9 cellular contexts compared by ENCODE assay signal in genomic region chr1:46197551-46198025, GRCh38. TPM values are rescaled to one million over a fixed set of nuclear protein-coding genes. Genes with fewer than 3 reads are reported as not detected.
DNase-seq lines count a peak whose midpoint lies in the region; ATAC-seq and TF ChIP-seq lines count a peak whose summit lies in the region.
"Had no signal": no experiment of that assay in that cellular context is flagged by ENCODE, and none has a peak within 500 bp of the region (broad histone marks: within the 10 kb centered on the region; RNA-seq: fewer than 3 reads in every experiment).

No MANE protein-coding gene starts in this region.

- H3K4me3 Mint-ChIP-seq in MCF 10A (ENCODE audit: unreplicated experiment), result peak overlapping the region; percentile 76

- CTCF ChIA-PET in MCF 10A (lab: Yijun Ruan, JAX), result interaction anchor here (0.6 to 3.1 kb wide), 9 partner anchors 11 to 512 kb away, joined by 3 to 26 read pairs (median 4); no protein-coding TSS in a partner anchor

- H2BK120ac ChIP-seq in mesendoderm (ENCODE audit: low read depth, low read length), result no peak overlapping the region

- H2AK5ac ChIP-seq in mesendoderm (ENCODE audit: low read length), result no peak overlapping the region

- H3K27me3 Mint-ChIP-seq in MCF 10A (ENCODE audit: insufficient read depth, unreplicated experiment), result no peaks in the 10 kb centered on the region

- peak overlapping the region; percentile 80 for H3K27ac Mint-ChIP-seq in MCF 10A (ENCODE audit: low read depth, unreplicated experiment)

- no peak overlapping the region for H4K8ac ChIP-seq in mesendoderm (ENCODE audit: low read depth, low read length)

- no peak for DNase-seq in MCF 10A (ENCODE audit: unreplicated experiment)
- peak; percentile 51 for DNase-seq in mesendoderm
- DNase-seq in posterior cingulate gyrus, result no peak
- no peak for DNase-seq in activated effector memory CD4-positive, alpha-beta T cell treated with anti-CD3 and anti-CD28 coated beads, Interleukin-2, amount 50 U/mL, for 16 hours
- no peak for DNase-seq in activated CD4-positive, alpha-beta T cell treated with anti-CD3 and anti-CD28 coated beads, Interleukin-2, amount 50 U/mL, for 1 hour

- H3K9me3 Mint-ChIP-seq in MCF 10A (ENCODE audit: unreplicated experiment), result no peaks in the 10 kb centered on the region

- no peaks in the 10 kb centered on the region for H3K4me1 ChIP-seq in mesendoderm (ENCODE audit: control insufficient read depth, low read depth, low read length)

- no peak overlapping the region for H2BK15ac ChIP-seq in mesendoderm (replicated peaks; ENCODE audit: low read depth)

- H3K4me1 Mint-ChIP-seq in MCF 10A (ENCODE audit: insufficient read depth, unreplicated experiment), result peaks cover 19% of the 10 kb centered on the region

- H3K79me1 ChIP-seq in mesendoderm (ENCODE audit: low read length), result peaks cover 2% of the 10 kb centered on the region

- no peaks in the 10 kb centered on the region for H3K79me2 ChIP-seq in mesendoderm (ENCODE audit: control insufficient read depth, insufficient read depth, low read length)

- H3K4me3 ChIP-seq in mesendoderm (ENCODE audit: low read length), result peak overlapping the region; percentile 73

- H3K23ac ChIP-seq in mesendoderm (ENCODE audit: low read length), result no peak overlapping the region

- TF ChIP-seq CTCF in 22Rv1 (IDR thresholded peaks at IDR 0.05) (no peak), MCF 10A (IDR thresholded peaks at IDR 0.05; ENCODE audit: unreplicated experiment) (no peak)

- no peaks in the 10 kb centered on the region for H3K27me3 ChIP-seq in mesendoderm (ENCODE audit: insufficient read depth, low read length, poor library complexity)

- POLR2A ChIA-PET in MCF 10A (lab: Yijun Ruan, JAX), result interaction anchor here (0.9 to 10.5 kb wide), 12 partner anchors 8 to 510 kb away, joined by 3 to 125 read pairs (median 4); no protein-coding TSS in a partner anchor

- no CpG with 5 or more reads among the region's 9 CpGs for WGBS in mesendoderm (ENCODE audit: extremely low coverage, insufficient coverage, low lambda C conversion rate)

- H4K5ac ChIP-seq in mesendoderm (ENCODE audit: low read length), result peak overlapping the region; percentile 90

- H2BK5ac ChIP-seq in mesendoderm (ENCODE audit: low read length), result no peak overlapping the region

- H3K9ac ChIP-seq in mesendoderm (ENCODE audit: low read length), result peak overlapping the region; percentile 92

- peaks cover 3% of the 10 kb centered on the region for H3K36me3 ChIP-seq in mesendoderm (ENCODE audit: control insufficient read depth, insufficient read depth, low read length)

- no TSS peak for BruUV-seq in MCF 10A (replicated peaks; lab: Mats Ljungman, UMichigan)

- H3K4ac ChIP-seq in mesendoderm (ENCODE audit: low read depth, low read length), result no peak overlapping the region

- H3K27ac ChIP-seq in 22Rv1, result peak overlapping the region; percentile 75
- peak overlapping the region; percentile 15 for H3K27ac ChIP-seq in mesendoderm (ENCODE audit: low read depth, low read length)

- H3K36me3 Mint-ChIP-seq in MCF 10A (ENCODE audit: insufficient read depth, unreplicated experiment), result peaks cover 35% of the 10 kb centered on the region

- intact Hi-C loops in MCF 10A (cut with micrococcal nuclease) (loop anchor here (1.0 to 2.0 kb wide), 2 partner anchors 14 to 25 kb away; no protein-coding TSS in a partner anchor), posterior cingulate gyrus (cut with DNase I) (loop anchor here (2.0 kb wide), 1 partner anchor 25 kb away; no protein-coding TSS in a partner anchor)

- H3K56ac ChIP-seq in mesendoderm (ENCODE audit: low read length), result peak overlapping the region; percentile 98

- peak overlapping the region; percentile 91 for H3K18ac ChIP-seq in mesendoderm (ENCODE audit: low read length)

- H3K4me2 ChIP-seq in mesendoderm (ENCODE audit: low read length), result peak overlapping the region; percentile 93

- peak; percentile 1 for ATAC-seq in HG02642 (IDR thresholded peaks at IDR 0.05; ENCODE audit: poor library complexity, unreplicated experiment)
- no peak for ATAC-seq in HG02973 (IDR thresholded peaks at IDR 0.05; ENCODE audit: unreplicated experiment)

RNA-seq across cellular contexts. Expression of gene POMGNT1, which starts 0.6 kb away (rescaled TPM):
- total RNA-seq in MCF 10A (2022), result 85.4 and 90.7 TPM in 2 replicates
- polyA plus RNA-seq in mesendoderm (2013, experiment 1 of 2), result 38.0 TPM
- polyA plus RNA-seq in mesendoderm (2013, experiment 2 of 2), result 38.1 TPM

RNA-seq across cellular contexts. Expression of gene LURAP1, which starts 5.5 kb away (rescaled TPM):
- total RNA-seq in MCF 10A (2022), result 3.6 and 4.1 TPM in 2 replicates
- polyA plus RNA-seq in mesendoderm (2013, experiment 1 of 2), result 1.2 TPM
- 1.1 TPM for polyA plus RNA-seq in mesendoderm (2013, experiment 2 of 2)

RNA-seq across cellular contexts. Expression of gene P3R3URF, which starts 21.3 kb away (rescaled TPM):
- total RNA-seq in MCF 10A (2022), result not detected in 2 replicates
- polyA plus RNA-seq in mesendoderm (2013, experiment 1 of 2), result not detected
- not detected for polyA plus RNA-seq in mesendoderm (2013, experiment 2 of 2)
- total RNA-seq: glomerular endothelial cell had no signal

RNA-seq across cellular contexts. Expression of gene TSPAN1, which starts 22.7 kb away (rescaled TPM):
- total RNA-seq in MCF 10A (2022), result 22.7 and 41.7 TPM in 2 replicates
- not detected for polyA plus RNA-seq in mesendoderm (2013, experiment 1 of 2)
- not detected for polyA plus RNA-seq in mesendoderm (2013, experiment 2 of 2)

RNA-seq across cellular contexts. Expression of gene RAD54L, which starts 50.0 kb away (rescaled TPM):
- total RNA-seq in MCF 10A (2022), result 4.5 and 5.0 TPM in 2 replicates
- polyA plus RNA-seq in mesendoderm (2013, experiment 1 of 2), result 16.5 TPM
- polyA plus RNA-seq in mesendoderm (2013, experiment 2 of 2), result 17.6 TPM
